8 cellular contexts compared by ENCODE assay signal in genomic region chr12:46266382-46266791, GRCh38. TPM values are rescaled to one million over a fixed set of nuclear protein-coding genes. Genes with fewer than 3 reads are reported as not detected.
DNase-seq lines count a peak whose midpoint lies in the region; TF ChIP-seq lines count a peak whose summit lies in the region.

No MANE protein-coding gene starts in this region.

- no peaks in the 10 kb centered on the region for H3K9me3 ChIP-seq in CD4-positive, alpha-beta memory T cell (ENCODE audit: control insufficient read depth in 1 of 2, low read length in 2 of 2)
- H3K9me3 ChIP-seq in endodermal cell (ENCODE audit: control insufficient read depth, low read length) (no peaks in the 10 kb centered on the region), prostate gland (no peaks in the 10 kb centered on the region)

- no peak overlapping the region for H3K27ac Mint-ChIP-seq in CD4-positive, alpha-beta memory T cell
- no peak overlapping the region for H3K27ac Mint-ChIP-seq in endodermal cell

- H3K36me3 Mint-ChIP-seq in CD4-positive, alpha-beta memory T cell: peaks cover 5 to 30% of the 10 kb centered on the region in 2 donors
- no peaks in the 10 kb centered on the region for H3K36me3 Mint-ChIP-seq in endodermal cell (ENCODE audit: low read depth)

- peaks cover 72% of the 10 kb centered on the region for H3K4me1 ChIP-seq in CD4-positive, alpha-beta memory T cell (ENCODE audit: insufficient read depth, low read length)
- peaks cover 8% of the 10 kb centered on the region for H3K4me1 ChIP-seq in endodermal cell (ENCODE audit: control insufficient read depth, insufficient read depth, low read length)
- H3K4me1 ChIP-seq in prostate gland (replicated peaks): no peaks in the 10 kb centered on the region

- no peak overlapping the region for H3K4me3 Mint-ChIP-seq in CD4-positive, alpha-beta memory T cell
- H3K4me3 Mint-ChIP-seq in endodermal cell: no peak overlapping the region

- no peaks in the 10 kb centered on the region for H3K36me3 ChIP-seq in CD4-positive, alpha-beta memory T cell (ENCODE audit: insufficient read depth, low read length)
- H3K36me3 ChIP-seq in endodermal cell (ENCODE audit: control insufficient read depth, insufficient read depth, low read length) (no peaks in the 10 kb centered on the region), prostate gland (no peaks in the 10 kb centered on the region)

- intact Hi-C loops in CD4-positive, alpha-beta memory T cell (cut with micrococcal nuclease): loop anchor here (5.0 kb wide), 1 partner anchor 946 kb away; no protein-coding TSS in a partner anchor
- intact Hi-C loops in prostate gland (cut with DNase I): loop anchor here (5.0 to 10.0 kb wide), 3 partner anchors 44 to 398 kb away; no protein-coding TSS in a partner anchor

- WGBS in endodermal cell (ENCODE audit: insufficient coverage in 1 of 2, insufficient read length in 1 of 2), 2 experiments: 0 to 11% methylated on average over 3 to 7 of the region's 7 CpGs
- WGBS in prostate gland: 45% methylated on average over 7 of the region's 7 CpGs

- CTCF ChIA-PET in CD4-positive, alpha-beta memory T cell (lab: Charles Lee; ENCODE audit: partially characterized antibody): interaction anchor here (1.0 to 1.5 kb wide), 6 partner anchors 46 to 141 kb away, joined by 3 to 8 read pairs (median 4); no protein-coding TSS in a partner anchor

- H3K4me3 ChIP-seq in CD4-positive, alpha-beta memory T cell (ENCODE audit: low read length in 2 of 2): peak overlapping the region; percentile 91 to 96
- H3K4me3 ChIP-seq in endodermal cell (ENCODE audit: low read length) (peak overlapping the region; percentile 95), prostate gland (peak overlapping the region; percentile 50 to 59)

- peak in 1 of 5 donors; percentile 80 for DNase-seq in CD4-positive, alpha-beta memory T cell
- peak; percentile 71 for DNase-seq in HT1080 (ENCODE audit: low read depth)
- DNase-seq in T follicular helper cell (ENCODE audit: low read depth): peak; percentile 51
- no peak for DNase-seq in endodermal cell
- no peak for DNase-seq in prostate gland (ENCODE audit: low spot score)
- DNase-seq in globus pallidus (ENCODE audit: low spot score): no peak
- DNase-seq in Ammon's horn (ENCODE audit: low spot score): no peak
- DNase-seq in NCI-H510A (lab: John Stamatoyannopoulos, UW): no peak

- no peak for TF ChIP-seq POLR2A in prostate gland (IDR thresholded peaks at IDR 0.05)

- peak overlapping the region; percentile 95 for H3K9ac ChIP-seq in endodermal cell (ENCODE audit: extremely low read depth, low read length, poor library complexity, severe bottlenecking)

- POLR2A ChIA-PET in CD4-positive, alpha-beta memory T cell (lab: Charles Lee; ENCODE audit: partially characterized antibody): interaction anchor here (0.6 to 2.3 kb wide), 25 partner anchors 8 to 538 kb away, joined by 3 to 79 read pairs (median 6); partner anchors contain the start of gene SCAF11

- no peak for TF ChIP-seq CTCF in endodermal cell (conservative IDR thresholded peaks at IDR 0.05)
- TF ChIP-seq CTCF in prostate gland (IDR thresholded peaks at IDR 0.05): no peak

- H3K9me3 Mint-ChIP-seq in CD4-positive, alpha-beta memory T cell: peaks cover 0 to 2% (median 0%) of the 10 kb centered on the region in 8 donors
- H3K9me3 Mint-ChIP-seq in endodermal cell: no peaks in the 10 kb centered on the region

- H3K4me1 Mint-ChIP-seq in CD4-positive, alpha-beta memory T cell: peaks cover 26 to 33% (median 29%) of the 10 kb centered on the region in 4 donors
- peaks cover 28% of the 10 kb centered on the region for H3K4me1 Mint-ChIP-seq in endodermal cell

- peak overlapping the region; percentile 95 for H3K27ac ChIP-seq in CD4-positive, alpha-beta memory T cell (ENCODE audit: low read depth, low read length)
- peak overlapping the region; percentile 93 for H3K27ac ChIP-seq in endodermal cell (ENCODE audit: low read depth, low read length)
- peak overlapping the region; percentile 81 to 83 for H3K27ac ChIP-seq in prostate gland

- H3K27me3 Mint-ChIP-seq in CD4-positive, alpha-beta memory T cell: no peaks in the 10 kb centered on the region
- H3K27me3 Mint-ChIP-seq in endodermal cell (ENCODE audit: insufficient read depth): no peaks in the 10 kb centered on the region

- no peaks in the 10 kb centered on the region for H3K27me3 ChIP-seq in CD4-positive, alpha-beta memory T cell (ENCODE audit: insufficient read depth, low read length)
- H3K27me3 ChIP-seq in endodermal cell (ENCODE audit: control insufficient read depth, insufficient read depth, low read length, poor library complexity, severe bottlenecking) (no peaks in the 10 kb centered on the region), prostate gland (replicated peaks; ENCODE audit: insufficient read depth) (no peaks in the 10 kb centered on the region)

RNA-seq across cellular contexts. Expression of gene SLC38A1, which starts 2.5 kb away (rescaled TPM):
- total RNA-seq in CD4-positive, alpha-beta memory T cell: 100 to 1,000 TPM; 265 to 272 TPM
- polyA plus RNA-seq in CD4-positive, alpha-beta memory T cell: 100 to 1,000 TPM; 230 to 307 TPM
- total RNA-seq in HT1080 (2014; rRNA removed; shearing (Covaris generic)): 13.3 and 16.9 TPM in 2 replicates
- 36.8 and 45.6 TPM in 2 replicates for polyA plus RNA-seq in HT1080 (2015; cell fraction: cytosol; rRNA removed)
- polyA plus RNA-seq in HT1080 (2015; cell fraction: nucleus; rRNA removed): 101 and 123 TPM in 2 replicates
- total RNA-seq in endodermal cell (100 to 1,000 TPM in 1 of 2 donors, 10 to 100 TPM in 1; 77.7 to 107 TPM), prostate gland (10 to 100 TPM; 24.1 to 45.1 TPM)
- polyA plus RNA-seq in endodermal cell (2013, experiment 1 of 2): 101 TPM
- 82.0 TPM for polyA plus RNA-seq in endodermal cell (2013, experiment 2 of 2)

Comparison
In these comparisons a context has a peak if more than half of its experiments do, and no peak if none do; other contexts are left out.
1. DNase-seq: peak in HT1080 (single experiment) and T follicular helper cell (single experiment); none in endodermal cell (single experiment), prostate gland (single experiment), globus pallidus (single experiment), Ammon's horn (single experiment) and NCI-H510A (single experiment).
2. Peak in every context shown above with its lines, with median percentiles within 50 percentile points of each other: H3K27ac ChIP-seq and H3K4me3 ChIP-seq.